33 cellular contexts compared by ENCODE assay signal in genomic region chr3:104198136-104198535, GRCh38.
DNase-seq lines count a peak whose midpoint lies in the region; ATAC-seq and TF ChIP-seq lines count a peak whose summit lies in the region.
"Had no signal": no experiment of that assay in that cellular context is flagged by ENCODE, and none has a peak within 500 bp of the region (broad histone marks: within the 10 kb centered on the region; RNA-seq: fewer than 3 reads in every experiment).

No MANE protein-coding gene starts in this region.

- H3K9me3 Mint-ChIP-seq in mesothelial cell of epicardium, result no peaks in the 10 kb centered on the region
- H3K9me3 Mint-ChIP-seq: activated CD8-positive, alpha-beta T cell treated with anti-CD3 and anti-CD28 coated beads for 36 hours; H9; nephron progenitor cell had no signal

- H3K4me1 Mint-ChIP-seq in mesothelial cell of epicardium, result no peaks in the 10 kb centered on the region
- H3K4me1 Mint-ChIP-seq: activated naive CD8-positive, alpha-beta T cell treated with anti-CD3 and anti-CD28 coated beads for 36 hours; H9; T-helper 17 cell had no signal

- H3K27me3 Mint-ChIP-seq in mesothelial cell of epicardium (ENCODE audit: low read depth), result no peaks in the 10 kb centered on the region
- H3K27me3 Mint-ChIP-seq: activated CD8-positive, alpha-beta T cell treated with anti-CD3 and anti-CD28 coated beads for 36 hours; activated naive CD8-positive, alpha-beta T cell treated with anti-CD3 and anti-CD28 coated beads for 36 hours; T-helper 17 cell had no signal

- no peak overlapping the region for H3K4me3 Mint-ChIP-seq in mesothelial cell of epicardium
- H3K4me3 Mint-ChIP-seq: activated CD8-positive, alpha-beta T cell treated with anti-CD3 and anti-CD28 coated beads for 36 hours; activated naive CD8-positive, alpha-beta T cell treated with anti-CD3 and anti-CD28 coated beads for 36 hours; H9; nephron progenitor cell; T-helper 17 cell had no signal

- DNase-seq in AG10803 (ENCODE audit: low read depth) (peak; percentile 5), NCI-H2171 (lab: John Stamatoyannopoulos, UW) (peak; percentile 48), iris pigment epithelial cell (ENCODE audit: low read depth) (peak; percentile 8), middle frontal gyrus (ENCODE audit: extremely low spot score, low spot score) (no peak), AG20443 (ENCODE audit: low spot score) (no peak), mesothelial cell of epicardium (ENCODE audit: low spot score in 2 of 2, unreplicated experiment in 2 of 2) (no peak), NCI-H748 (lab: John Stamatoyannopoulos, UW; ENCODE audit: unreplicated experiment) (no peak)
- DNase-seq: ACHN; activated CD4-positive, CD25-positive, alpha-beta regulatory T cell treated with anti-CD3 and anti-CD28 coated beads, Interleukin-2, amount 50 U/mL, for 72 hours; activated CD8-positive, alpha-beta T cell treated with anti-CD3 and anti-CD28 coated beads for 36 hours; activated naive CD8-positive, alpha-beta T cell treated with anti-CD3 and anti-CD28 coated beads for 36 hours; C1 segment of cervical spinal cord; Caco-2; DMS79 treated with DMSO at 0.1 percent for 48 hours; H9; heart left ventricle; KBM-7; MG63; NCI-H1105 treated with DMSO at 0.1 percent for 48 hours; NCI-H2029 treated with DMSO at 0.1 percent for 48 hours; nephron progenitor cell; NK-92 treated with Interleukin-12 subunit alpha and Interleukin-12 subunit beta, amount 100 ng/mL, for 24 hours; pancreas; Peyer's patch; retina; stimulated activated CD4-positive, alpha-beta T cell treated with anti-CD3 and anti-CD28 coated beads, Interleukin-1b, Interleukin-23, amount 100 ng/mL, for 48 hours; stomach; T-helper 17 cell; tibial artery had no signal

- no peak for TF ChIP-seq CTCF in AG10803 (conservative IDR thresholded peaks at IDR 0.05; ENCODE audit: low read length)
- TF ChIP-seq CTCF in mesothelial cell of epicardium (IDR thresholded peaks at IDR 0.05; ENCODE audit: unreplicated experiment), result no peak

- peak; percentile 95 for ATAC-seq in SK-N-SH treated with all-trans-retinoic acid at 6 μM for 48 hours
- ATAC-seq: activated CD8-positive, alpha-beta T cell treated with anti-CD3 and anti-CD28 coated beads for 36 hours; heart left ventricle; pancreas; T-helper 17 cell had no signal

- H3K4me3 ChIP-seq in AG10803 (ENCODE audit: low read length), result no peak overlapping the region
- H3K4me3 ChIP-seq: heart left ventricle, lung, MG63, pancreas, Peyer's patch, SJSA1, smooth muscle cell, stomach, tibial artery had no signal

- H3K27ac Mint-ChIP-seq in mesothelial cell of epicardium, result no peak overlapping the region
- H3K27ac Mint-ChIP-seq: activated CD8-positive, alpha-beta T cell treated with anti-CD3 and anti-CD28 coated beads for 36 hours; activated naive CD8-positive, alpha-beta T cell treated with anti-CD3 and anti-CD28 coated beads for 36 hours; H9; nephron progenitor cell; T-helper 17 cell had no signal

- no peaks in the 10 kb centered on the region for H3K36me3 Mint-ChIP-seq in mesothelial cell of epicardium
- H3K36me3 Mint-ChIP-seq: activated naive CD8-positive, alpha-beta T cell treated with anti-CD3 and anti-CD28 coated beads for 36 hours had no signal

TF ChIP-seq in SK-N-SH treated with all-trans-retinoic acid at 6 μM for 48 hours, 23 proteins besides CTCF, POLR2A, EP300 and RAD21:
- no peak for TF ChIP-seq ZFP3 (CRISPR knock-in tag; IDR thresholded peaks at IDR 0.05)
- peak; percentile 61 for TF ChIP-seq ISL1 (CRISPR knock-in tag; IDR thresholded peaks at IDR 0.05)
- no peak for TF ChIP-seq CSDC2 (CRISPR knock-in tag; IDR thresholded peaks at IDR 0.05)
- no peak for TF ChIP-seq ZC3H10 (CRISPR knock-in tag; IDR thresholded peaks at IDR 0.05)
- no peak for TF ChIP-seq ZNF8 (CRISPR knock-in tag; IDR thresholded peaks at IDR 0.05)

Comparison
In these comparisons a context has a peak if more than half of its experiments do, and no peak if none do; other contexts are left out.
1. DNase-seq: peak in AG10803 (single experiment), NCI-H2171 (single experiment) and iris pigment epithelial cell (single experiment); none in middle frontal gyrus (single experiment), AG20443 (single experiment), mesothelial cell of epicardium (0 of 2) and NCI-H748 (single experiment).